29 cellular contexts compared by ENCODE assay signal in the genomic region with DNA sequence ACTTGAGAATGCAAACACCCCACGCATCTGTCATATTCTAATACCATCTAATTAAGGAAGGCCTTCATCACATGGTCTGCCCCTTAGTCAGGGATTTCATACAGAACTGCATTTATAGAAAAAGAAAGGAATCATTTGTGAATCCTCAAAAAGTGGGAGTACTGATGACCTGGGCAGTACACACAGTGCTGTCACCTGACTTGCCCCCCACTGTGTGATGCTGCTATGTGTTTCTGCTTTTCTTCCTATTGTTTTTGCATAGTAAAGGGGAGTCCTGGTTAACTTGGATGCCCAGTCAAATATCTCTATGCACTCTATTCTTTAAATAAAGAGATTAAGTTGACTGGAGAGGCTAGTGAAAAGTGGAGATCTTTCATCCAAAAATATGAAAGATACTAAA.
"Had no signal": no experiment of that assay in that cellular context is flagged by ENCODE, and none has a peak within 500 bp of the region (broad histone marks: within the 10 kb centered on the region; RNA-seq: fewer than 3 reads in every experiment).

No MANE protein-coding gene starts in this region.

- ATAC-seq: activated CD8-positive, alpha-beta T cell treated with anti-CD3 and anti-CD28 coated beads for 36 hours; activated T-cell treated with anti-CD3 and anti-CD28 coated beads, Interleukin-2, amount 50 U/mL, for 4 hours; activated T-helper 17 cell treated with anti-CD3 and anti-CD28 coated beads, Interleukin-2, amount 50 U/mL, for 72 hours; gastroesophageal sphincter; heart right ventricle; T-helper 17 cell had no signal

- DNase-seq: activated CD4-positive, alpha-beta T cell treated with anti-CD3 and anti-CD28 coated beads for 1 hour; activated CD4-positive, alpha-beta T cell treated with anti-CD3 and anti-CD28 coated beads for 4 hours; activated CD4-positive, alpha-beta T cell treated with anti-CD3 and anti-CD28 coated beads, Interleukin-2, amount 50 U/mL, for 1 hour; activated CD4-positive, alpha-beta T cell treated with anti-CD3 and anti-CD28 coated beads, Interleukin-2, amount 50 U/mL, for 48 hours; activated CD8-positive, alpha-beta memory T cell treated with anti-CD3 and anti-CD28 coated beads for 24 hours; activated CD8-positive, alpha-beta T cell treated with anti-CD3 and anti-CD28 coated beads for 36 hours; activated effector memory CD4-positive, alpha-beta T cell treated with Interleukin-2 at 50 U/mL for 16 hours; activated gamma-delta T cell treated with Interleukin-2 at 50 U/mL for 16 hours; activated naive CD4-positive, alpha-beta T cell treated with anti-CD3 and anti-CD28 coated beads, Interleukin-2, amount 50 U/mL, for 16 hours; activated naive CD4-positive, alpha-beta T cell treated with Interleukin-2 at 50 U/mL for 16 hours; activated T-cell treated with anti-CD3 and anti-CD28 coated beads, Interleukin-2, amount 50 U/mL, for 4 hours; amniotic stem cell; anterior cingulate cortex; brain microvascular endothelial cell; dorsolateral prefrontal cortex; effector memory CD4-positive, alpha-beta T cell; esophagus squamous epithelium; foreskin melanocyte; heart right ventricle; T-helper 17 cell; T1000 had no signal

- H3K9me3 Mint-ChIP-seq: dendritic cell treated with granulocyte-macrophage colony-stimulating factor and Interleukin-4, amounts not matched to agents 40 ng/mL and 50 ng/mL, for 4 days had no signal

- H3K27me3 Mint-ChIP-seq: activated CD8-positive, alpha-beta T cell treated with anti-CD3 and anti-CD28 coated beads for 36 hours; activated naive CD8-positive, alpha-beta T cell; activated T-helper 17 cell treated with anti-CD3 and anti-CD28 coated beads, Interleukin-2, amount 50 U/mL, for 72 hours; central memory CD8-positive, alpha-beta T cell; dendritic cell treated with granulocyte-macrophage colony-stimulating factor and Interleukin-4, amounts not matched to agents 40 ng/mL and 50 ng/mL, for 4 days; T-helper 17 cell had no signal

- H3K27ac Mint-ChIP-seq: activated CD8-positive, alpha-beta T cell treated with anti-CD3 and anti-CD28 coated beads for 36 hours; activated naive CD8-positive, alpha-beta T cell; activated T-helper 17 cell treated with anti-CD3 and anti-CD28 coated beads, Interleukin-2, amount 50 U/mL, for 72 hours; dendritic cell treated with granulocyte-macrophage colony-stimulating factor and Interleukin-4, amounts not matched to agents 40 ng/mL and 50 ng/mL, for 4 days; T-helper 17 cell; T-helper 2 cell treated with Interferon-gamma antibody and Interleukin-4, amounts not matched to agents 5 μg/mL and 100 μg/mL, for 36 hours had no signal

- H3K27me3 ChIP-seq: brain microvascular endothelial cell, dorsolateral prefrontal cortex, esophagus squamous epithelium, gastroesophageal sphincter, heart right ventricle, hepatocyte had no signal

- H2AFZ ChIP-seq: hepatocyte had no signal

- H3K4me2 ChIP-seq: hepatocyte had no signal

- H3K9me3 ChIP-seq: esophagus squamous epithelium, gastroesophageal sphincter, heart right ventricle had no signal

- H3K79me2 ChIP-seq: hepatocyte had no signal

- H3K4me3 Mint-ChIP-seq: activated CD8-positive, alpha-beta T cell treated with anti-CD3 and anti-CD28 coated beads for 36 hours; activated naive CD8-positive, alpha-beta T cell; activated T-cell treated with anti-CD3 and anti-CD28 coated beads, Interleukin-2, amount 50 U/mL, for 4 hours; activated T-helper 17 cell treated with anti-CD3 and anti-CD28 coated beads, Interleukin-2, amount 50 U/mL, for 72 hours; central memory CD8-positive, alpha-beta T cell; dendritic cell treated with granulocyte-macrophage colony-stimulating factor and Interleukin-4, amounts not matched to agents 40 ng/mL and 50 ng/mL, for 4 days; T-helper 17 cell; T-helper 2 cell treated with Interferon-gamma antibody and Interleukin-4, amounts not matched to agents 5 μg/mL and 100 μg/mL, for 36 hours had no signal

- H3K4me3 ChIP-seq: coronary artery, dorsolateral prefrontal cortex, esophagus squamous epithelium, gastroesophageal sphincter, heart right ventricle, hepatocyte had no signal

- H3K36me3 ChIP-seq: brain microvascular endothelial cell, esophagus squamous epithelium, gastroesophageal sphincter, heart right ventricle had no signal

- H3K4me1 ChIP-seq: esophagus squamous epithelium, gastroesophageal sphincter, heart right ventricle had no signal

- H3K36me3 Mint-ChIP-seq: activated naive CD8-positive, alpha-beta T cell had no signal

- H3K4me1 Mint-ChIP-seq: activated T-helper 17 cell treated with anti-CD3 and anti-CD28 coated beads, Interleukin-2, amount 50 U/mL, for 72 hours; central memory CD8-positive, alpha-beta T cell; T-helper 17 cell had no signal

- H3K27ac ChIP-seq: brain microvascular endothelial cell, coronary artery, dorsolateral prefrontal cortex, esophagus squamous epithelium, gastroesophageal sphincter, heart right ventricle, hepatocyte had no signal
